ENCODE assay signal across 10 cellular contexts in genomic region chr5:176550937-176551336, GRCh38. TPM values are rescaled to one million over a fixed set of nuclear protein-coding genes. Genes with fewer than 3 reads are reported as not detected.
DNase-seq lines count a peak whose midpoint lies in the region; ATAC-seq, FAIRE-seq and TF ChIP-seq lines count a peak whose summit lies in the region.
"Not testable (repeated sequence)": the region's sequence is repeated elsewhere in the genome, so short reads cannot be mapped to it uniquely, and the experiment has no call there.
"Had no signal": no experiment of that assay in that cellular context is flagged by ENCODE, and none has a peak within 500 bp of the region (broad histone marks: within the 10 kb centered on the region; RNA-seq: fewer than 3 reads in every experiment).

No MANE protein-coding gene starts in this region.

- not testable (repeated sequence) for H3K23me2 ChIP-seq in H1 (ENCODE audit: low read depth, low read length)

- not testable (repeated sequence) for H4K20me1 ChIP-seq in BLaER1; DOHH2 (ENCODE audit: control insufficient read depth, insufficient read depth, low read depth, low read length); H1 (replicated peaks in 1 of 2; ENCODE audit: control insufficient read depth in 1 of 2, insufficient read depth in 2 of 2, low read length in 2 of 2)

- TF ChIP-seq POLR2A in Peyer's patch (IDR thresholded peaks at IDR 0.05); H1 (IDR thresholded peaks at IDR 0.05; ENCODE audit: control extremely low read depth in 1 of 2, low read depth in 2 of 2, low read length in 2 of 2): not testable (repeated sequence)

- POLR2A ChIA-PET in activated CD8-positive, alpha-beta T cell treated with anti-CD3 and anti-CD28 coated beads for 36 hours (lab: Charles Lee) = interaction anchor here (0.6 to 1.4 kb wide), 2 partner anchors 11 to 156 kb away, joined by 3 to 4 read pairs; no protein-coding TSS in a partner anchor
- POLR2A ChIA-PET in H1 (lab: Charles Lee; ENCODE audit: partially characterized antibody) = interaction anchor here (1.2 to 6.9 kb wide), 2 partner anchors 14 to 23 kb away, joined by 4 to 63 read pairs; partner anchors contain the start of gene RNF44
- POLR2A ChIA-PET in naive thymus-derived CD8-positive, alpha-beta T cell (lab: Charles Lee) = interaction anchor here (2.0 to 13.3 kb wide), 2 partner anchors 13 to 21 kb away, joined by 8 to 346 read pairs; partner anchors contain the start of gene RNF44

- H2BK15ac ChIP-seq in H1 (ENCODE audit: low read length) = not testable (repeated sequence)

- not testable (repeated sequence) for H4K5ac ChIP-seq in H1 (ENCODE audit: insufficient read length, low read depth, low read length)

- not testable (repeated sequence) for DNase-seq in Peyer's patch; activated CD8-positive, alpha-beta T cell treated with anti-CD3 and anti-CD28 coated beads for 36 hours; H1 (ENCODE audit: low read depth in 1 of 2, low spot score in 2 of 2)
- DNase-seq in naive thymus-derived CD8-positive, alpha-beta T cell = peak in 1 of 10 donors; percentile 46

- CTCF ChIA-PET in activated CD8-positive, alpha-beta T cell treated with anti-CD3 and anti-CD28 coated beads for 36 hours (lab: Charles Lee) = interaction anchor here (1.0 kb wide), 1 partner anchor 8 kb away, joined by 4 read pairs; no protein-coding TSS in a partner anchor
- CTCF ChIA-PET in H1 (lab: Charles Lee; ENCODE audit: partially characterized antibody) = interaction anchor here (2.7 to 2.9 kb wide), 2 partner anchors 23 to 28 kb away, joined by 13 to 16 read pairs; no protein-coding TSS in a partner anchor

- H3K23ac ChIP-seq in H1 (ENCODE audit: insufficient read length) = not testable (repeated sequence)

- H3K36me3 Mint-ChIP-seq in activated CD8-positive, alpha-beta T cell treated with anti-CD3 and anti-CD28 coated beads for 36 hours (ENCODE audit: low read depth); activated naive CD8-positive, alpha-beta T cell; naive thymus-derived CD8-positive, alpha-beta T cell; stimulated activated naive CD8-positive, alpha-beta T cell treated with anti-CD3 and anti-CD28 coated beads, Interleukin-15, Interleukin-2, amounts not matched to agents 100 ng/mL and 50 ng/mL, for 24 hours (ENCODE audit: low read depth): not testable (repeated sequence)

- not testable (repeated sequence) for H3K36me3 ChIP-seq in BLaER1; DOHH2 (ENCODE audit: control insufficient read depth, low read length); Peyer's patch; H1 (ENCODE audit: control insufficient read depth in 2 of 4, insufficient read depth in 4 of 4, low read length in 3 of 4)

- H3K27ac Mint-ChIP-seq in activated CD8-positive, alpha-beta T cell treated with anti-CD3 and anti-CD28 coated beads for 36 hours = peak overlapping the region; percentile 38
- H3K27ac Mint-ChIP-seq in activated naive CD8-positive, alpha-beta T cell = peak overlapping the region; percentile 72
- H3K27ac Mint-ChIP-seq in naive thymus-derived CD8-positive, alpha-beta T cell = peak overlapping the region; percentile 75 to 88 (median 84)
- H3K27ac Mint-ChIP-seq in stimulated activated naive CD8-positive, alpha-beta T cell treated with anti-CD3 and anti-CD28 coated beads, Interleukin-15, Interleukin-2, amounts not matched to agents 100 ng/mL and 50 ng/mL, for 24 hours = not testable (repeated sequence)

- H4K91ac ChIP-seq in H1 (replicated peaks; ENCODE audit: insufficient read length, low read length) = not testable (repeated sequence)

- H3F3A ChIP-seq in DOHH2 (ENCODE audit: control insufficient read depth, insufficient read depth) = not testable (repeated sequence)

- peak overlapping the region; percentile 54 for H3K4me3 Mint-ChIP-seq in activated CD8-positive, alpha-beta T cell treated with anti-CD3 and anti-CD28 coated beads for 36 hours
- peak overlapping the region; percentile 54 for H3K4me3 Mint-ChIP-seq in activated naive CD8-positive, alpha-beta T cell
- H3K4me3 Mint-ChIP-seq in naive thymus-derived CD8-positive, alpha-beta T cell = peak overlapping the region in 9 of 10 donors; percentile 30 to 70 (median 58)
- peak overlapping the region; percentile 20 for H3K4me3 Mint-ChIP-seq in stimulated activated naive CD8-positive, alpha-beta T cell treated with anti-CD3 and anti-CD28 coated beads, Interleukin-15, Interleukin-2, amounts not matched to agents 100 ng/mL and 50 ng/mL, for 24 hours

- H4K8ac ChIP-seq in H1 (ENCODE audit: extremely low read depth, insufficient read depth, low read length) = peak overlapping the region; percentile 41; the same call in 1 of the 2 replicates

- H2BK12ac ChIP-seq in H1 (ENCODE audit: low read depth, low read length) = not testable (repeated sequence)

- H3K79me1 ChIP-seq in H1 (ENCODE audit: low read depth, low read length) = not testable (repeated sequence)

- not testable (repeated sequence) for H3K27ac ChIP-seq in BLaER1; DOHH2 (ENCODE audit: low read depth, low read length); H1 (ENCODE audit: low read depth, low read length)
- H3K27ac ChIP-seq in Peyer's patch = peak overlapping the region in 3 of 4 donors; percentile 68 to 95 (median 91)

- not testable (repeated sequence) for H3K27me3 Mint-ChIP-seq in activated CD8-positive, alpha-beta T cell treated with anti-CD3 and anti-CD28 coated beads for 36 hours; activated naive CD8-positive, alpha-beta T cell; naive thymus-derived CD8-positive, alpha-beta T cell; stimulated activated naive CD8-positive, alpha-beta T cell treated with anti-CD3 and anti-CD28 coated beads, Interleukin-15, Interleukin-2, amounts not matched to agents 100 ng/mL and 50 ng/mL, for 24 hours

- H3K79me2 ChIP-seq in DOHH2 (ENCODE audit: control insufficient read depth, low read length); H1 (ENCODE audit: control insufficient read depth in 1 of 2, insufficient read depth in 2 of 2, low read length in 2 of 2): not testable (repeated sequence)

- not testable (repeated sequence) for H3K14ac ChIP-seq in H1 (ENCODE audit: insufficient read length)

- TF ChIP-seq RAD21 in H1 (IDR thresholded peaks at IDR 0.05 in 1 of 2, conservative IDR thresholded peaks at IDR 0.05 in 1 of 2; ENCODE audit: low read depth in 2 of 2, low read length in 2 of 2) = not testable (repeated sequence)

- not testable (repeated sequence) for H3K4me3 ChIP-seq in BLaER1; DOHH2 (ENCODE audit: low read length); H1 (ENCODE audit: extremely low read depth in 1 of 4, insufficient read depth in 2 of 4, low read depth in 3 of 4, low read length in 4 of 4)
- H3K4me3 ChIP-seq in Peyer's patch = peak overlapping the region in 3 of 4 donors; percentile 18 to 62 (median 59)

- H2BK5ac ChIP-seq in H1 (ENCODE audit: low read depth, low read length) = not testable (repeated sequence)

- TF ChIP-seq CTCF in DOHH2 (IDR thresholded peaks at IDR 0.05; ENCODE audit: low read depth, low read length, poor library complexity, severe bottlenecking); Peyer's patch (IDR thresholded peaks at IDR 0.05); activated CD8-positive, alpha-beta T cell treated with anti-CD3 and anti-CD28 coated beads for 36 hours (IDR thresholded peaks at IDR 0.05); H1 (IDR thresholded peaks at IDR 0.05; ENCODE audit: control extremely low read depth in 1 of 3, insufficient read depth in 1 of 3, low read depth in 1 of 3, low read length in 3 of 3): not testable (repeated sequence)

- peaks cover 54% of the 10 kb centered on the region for H3K4me1 Mint-ChIP-seq in activated CD8-positive, alpha-beta T cell treated with anti-CD3 and anti-CD28 coated beads for 36 hours (ENCODE audit: low read depth)
- H3K4me1 Mint-ChIP-seq in activated naive CD8-positive, alpha-beta T cell (ENCODE audit: low read depth) = peaks cover 62% of the 10 kb centered on the region
- peaks cover 33 to 81% (median 63%) of the 10 kb centered on the region in 4 donors for H3K4me1 Mint-ChIP-seq in naive thymus-derived CD8-positive, alpha-beta T cell
- peaks cover 44% of the 10 kb centered on the region for H3K4me1 Mint-ChIP-seq in stimulated activated naive CD8-positive, alpha-beta T cell treated with anti-CD3 and anti-CD28 coated beads, Interleukin-15, Interleukin-2, amounts not matched to agents 100 ng/mL and 50 ng/mL, for 24 hours (ENCODE audit: low read depth)

- TF ChIP-seq EP300 in H1 (IDR thresholded peaks at IDR 0.05; ENCODE audit: borderline replicate concordance in 1 of 2, low read depth in 2 of 2, low read length in 2 of 2) = not testable (repeated sequence)

- not testable (repeated sequence) for H2AFZ ChIP-seq in H1 (ENCODE audit: low read length)

- not testable (repeated sequence) for ATAC-seq in activated CD8-positive, alpha-beta T cell treated with anti-CD3 and anti-CD28 coated beads for 36 hours; naive thymus-derived CD8-positive, alpha-beta T cell

- not testable (repeated sequence) for H2AK5ac ChIP-seq in H1 (ENCODE audit: low read depth, low read length)

- not testable (repeated sequence) for H3K18ac ChIP-seq in H1 (ENCODE audit: extremely low read depth, low read length)

- H3K4me2 ChIP-seq in BLaER1 (peak overlapping the region; percentile 74), DOHH2 (ENCODE audit: low read length) (peak overlapping the region; percentile 49)
- H3K4me2 ChIP-seq in H1 (ENCODE audit: insufficient read depth in 1 of 2, low read depth in 2 of 2, low read length in 2 of 2) = not testable (repeated sequence)

- intact Hi-C loops in activated CD8-positive, alpha-beta T cell treated with anti-CD3 and anti-CD28 coated beads for 36 hours (cut with micrococcal nuclease) = not testable (repeated sequence)

- H2BK20ac ChIP-seq in H1 (ENCODE audit: low read length) = not testable (repeated sequence)

- not testable (repeated sequence) for H3K9me3 ChIP-seq in BLaER1; DOHH2 (ENCODE audit: control insufficient read depth, insufficient read depth, low read length); Peyer's patch; H1 (ENCODE audit: insufficient read depth in 2 of 2, low read depth in 1 of 2, low read length in 1 of 2)

- not testable (repeated sequence) for H3K9me2 ChIP-seq in DOHH2 (replicated peaks; ENCODE audit: control insufficient read depth, low read length)

- H3K9me3 Mint-ChIP-seq in activated CD8-positive, alpha-beta T cell treated with anti-CD3 and anti-CD28 coated beads for 36 hours; activated naive CD8-positive, alpha-beta T cell (ENCODE audit: low read depth); naive thymus-derived CD8-positive, alpha-beta T cell; stimulated activated naive CD8-positive, alpha-beta T cell treated with anti-CD3 and anti-CD28 coated beads, Interleukin-15, Interleukin-2, amounts not matched to agents 100 ng/mL and 50 ng/mL, for 24 hours: not testable (repeated sequence)

- WGBS in H1 (ENCODE audit: extremely low coverage in 1 of 2, insufficient coverage in 1 of 2, insufficient read length in 1 of 2, insufficient replicate concordance in 2 of 2, low coverage in 1 of 2, low lambda C conversion rate in 2 of 2, missing lambda C conversion rate in 1 of 2), 2 experiments = 88% methylated on average over 11 of the region's 11 CpGs; no CpG with 5 or more reads in 1 of the 2 experiments

- not testable (repeated sequence) for H3K9ac ChIP-seq in BLaER1; H1 (replicated peaks in 1 of 4; ENCODE audit: extremely low read depth in 1 of 4, low read depth in 3 of 4, low read length in 3 of 4)

- H3K4me1 ChIP-seq in BLaER1 (peaks cover 59% of the 10 kb centered on the region), DOHH2 (ENCODE audit: control insufficient read depth, low read length) (peaks cover 25% of the 10 kb centered on the region), Peyer's patch (peaks cover 0 to 28% (median 3%) of the 10 kb centered on the region in 4 donors), H1 (replicated peaks in 1 of 4; ENCODE audit: control insufficient read depth in 3 of 4, insufficient read depth in 4 of 4, low read length in 3 of 4) (peaks cover 0 to 11% (median 4%) of the 10 kb centered on the region in 4 experiments; a peak in 3 of 7 replicates)

- not testable (repeated sequence) for H3K56ac ChIP-seq in H1 (replicated peaks; ENCODE audit: insufficient read length, low read depth, low read length)

- not testable (repeated sequence) for H2BK120ac ChIP-seq in H1 (replicated peaks; ENCODE audit: low read depth, low read length)

- H3K27me3 ChIP-seq in BLaER1; DOHH2 (ENCODE audit: control insufficient read depth, low read length); Peyer's patch; H1 (replicated peaks in 1 of 4; ENCODE audit: control insufficient read depth in 3 of 4, extremely low read depth in 1 of 4, insufficient read depth in 3 of 4, low read length in 3 of 4): not testable (repeated sequence)

- not testable (repeated sequence) for H3K4ac ChIP-seq in H1 (replicated peaks; ENCODE audit: insufficient read length, low read depth, low read length)

- not testable (repeated sequence) for FAIRE-seq in H1 (lab: Jason Lieb, UNC)

RNA-seq across cellular contexts. Expression of gene CDHR2, which starts 1.8 kb away (rescaled TPM):
- total RNA-seq in Peyer's patch = 100 to 1,000 TPM in 3 of 4 donors, 10 to 100 TPM in 1; 39.6 to 823 (median 613) TPM
- under 1 TPM; 0.23 to 0.47 TPM for total RNA-seq in activated CD8-positive, alpha-beta T cell treated with anti-CD3 and anti-CD28 coated beads for 36 hours
- total RNA-seq in H1 (2021; fragmentation: NEBNext Ultra II Directional; extraction: Animal tissue kit (Norgen Biotek cat#: 25700)) = 0.43 and 0.69 TPM in 2 replicates
- polyA plus RNA-seq in H1 (2011; rRNA removed) = 0.02 and 0.06 TPM in 2 replicates
- 0.04 TPM for polyA plus RNA-seq in H1 (2011; cell fraction: cytosol; rRNA removed)
- 0.26 TPM for polyA plus RNA-seq in H1 (2011; cell fraction: nucleus; rRNA removed)
- 0.08 to 0.52 TPM (median 0.25 TPM) in 3 of 4 replicates, not detected in the other for polyA plus RNA-seq in H1 (2012, experiment 1 of 2)
- not detected for polyA plus RNA-seq in H1 (2012, experiment 2 of 2)
- polyA plus RNA-seq in H1 (2013, experiment 1 of 2) = 0.04 TPM
- 0.02 TPM for polyA plus RNA-seq in H1 (2013, experiment 2 of 2)
- polyA minus RNA-seq in H1 (2011; rRNA and poly(A)+ RNA removed) = 0.06 and 0.17 TPM in 2 replicates
- polyA minus RNA-seq in H1 (2011; cell fraction: cytosol; rRNA and poly(A)+ RNA removed) = not detected
- polyA minus RNA-seq in H1 (2011; cell fraction: nucleus; rRNA and poly(A)+ RNA removed) = 0.50 TPM
- 1 to 10 TPM; 3.6 to 4.8 TPM for total RNA-seq in naive thymus-derived CD8-positive, alpha-beta T cell
- under 1 TPM in 1 of 3 donors, not detected in 2; 0.26 TPM for polyA plus RNA-seq in naive thymus-derived CD8-positive, alpha-beta T cell
- total RNA-seq: SJSA1 had no signal
- polyA plus RNA-seq: BJ had no signal

RNA-seq across cellular contexts. Expression of gene RNF44, which starts 13.7 kb away (rescaled TPM):
- total RNA-seq in Peyer's patch = 100 to 1,000 TPM in 1 of 4 donors, 10 to 100 TPM in 3; 46.4 to 114 (median 65.3) TPM
- 10 to 100 TPM; 55.3 to 62.7 TPM for total RNA-seq in activated CD8-positive, alpha-beta T cell treated with anti-CD3 and anti-CD28 coated beads for 36 hours
- total RNA-seq in H1 (2021; fragmentation: NEBNext Ultra II Directional; extraction: Animal tissue kit (Norgen Biotek cat#: 25700)) = 164 and 178 TPM in 2 replicates
- polyA plus RNA-seq in H1 (2011; rRNA removed) = 54.7 and 109 TPM in 2 replicates
- 42.9 TPM for polyA plus RNA-seq in H1 (2011; cell fraction: cytosol; rRNA removed)
- polyA plus RNA-seq in H1 (2011; cell fraction: nucleus; rRNA removed) = 283 TPM
- 101 to 137 TPM (median 120 TPM) in 4 replicates for polyA plus RNA-seq in H1 (2012, experiment 1 of 2)
- polyA plus RNA-seq in H1 (2012, experiment 2 of 2) = 87.2 TPM
- polyA plus RNA-seq in H1 (2013, experiment 1 of 2) = 97.6 TPM
- 91.7 TPM for polyA plus RNA-seq in H1 (2013, experiment 2 of 2)
- polyA minus RNA-seq in H1 (2011; rRNA and poly(A)+ RNA removed) = 15.9 and 24.4 TPM in 2 replicates
- 100 TPM for polyA minus RNA-seq in H1 (2011; cell fraction: cytosol; rRNA and poly(A)+ RNA removed)
- 120 TPM for polyA minus RNA-seq in H1 (2011; cell fraction: nucleus; rRNA and poly(A)+ RNA removed)
- 100 to 1,000 TPM; 271 to 281 TPM for total RNA-seq in naive thymus-derived CD8-positive, alpha-beta T cell
- 1 to 10 TPM; 1.2 to 4.1 (median 3.2) TPM for polyA plus RNA-seq in naive thymus-derived CD8-positive, alpha-beta T cell

RNA-seq across cellular contexts. Expression of gene GPRIN1, which starts 59.0 kb away (rescaled TPM):
- 1 to 10 TPM in 2 of 4 donors, under 1 TPM in 2; 0.83 to 1.9 (median 1.2) TPM for total RNA-seq in Peyer's patch
- 1 to 10 TPM; 1.6 to 2.0 TPM for total RNA-seq in activated CD8-positive, alpha-beta T cell treated with anti-CD3 and anti-CD28 coated beads for 36 hours
- total RNA-seq in H1 (2021; fragmentation: NEBNext Ultra II Directional; extraction: Animal tissue kit (Norgen Biotek cat#: 25700)) = 12.0 and 12.8 TPM in 2 replicates
- polyA plus RNA-seq in H1 (2011; rRNA removed) = 3.3 TPM in 2 replicates
- polyA plus RNA-seq in H1 (2011; cell fraction: cytosol; rRNA removed) = 3.3 TPM
- polyA plus RNA-seq in H1 (2011; cell fraction: nucleus; rRNA removed) = 4.2 TPM
- 7.7 to 10.1 TPM (median 8.3 TPM) in 4 replicates for polyA plus RNA-seq in H1 (2012, experiment 1 of 2)
- 9.6 TPM for polyA plus RNA-seq in H1 (2012, experiment 2 of 2)
- 8.3 TPM for polyA plus RNA-seq in H1 (2013, experiment 1 of 2)
- polyA plus RNA-seq in H1 (2013, experiment 2 of 2) = 8.3 TPM
- 3.9 and 5.1 TPM in 2 replicates for polyA minus RNA-seq in H1 (2011; rRNA and poly(A)+ RNA removed)
- polyA minus RNA-seq in H1 (2011; cell fraction: cytosol; rRNA and poly(A)+ RNA removed) = 6.2 TPM
- 5.3 TPM for polyA minus RNA-seq in H1 (2011; cell fraction: nucleus; rRNA and poly(A)+ RNA removed)
- total RNA-seq in naive thymus-derived CD8-positive, alpha-beta T cell = under 1 TPM in 1 of 2 experiments, not detected in 1; 0.11 TPM
- under 1 TPM in 2 of 3 donors, not detected in 1; 0.06 to 0.27 TPM for polyA plus RNA-seq in naive thymus-derived CD8-positive, alpha-beta T cell

Comparison
In these comparisons a context has a peak if more than half of its experiments do, and no peak if none do; other contexts are left out.
1. RNA of gene CDHR2, which starts 1.8 kb away (total RNA-seq): 39.6 to 823 TPM in Peyer's patch; 3.6 to 4.8 TPM in naive thymus-derived CD8-positive, alpha-beta T cell, 0.23 to 0.47 TPM in activated CD8-positive, alpha-beta T cell treated with anti-CD3 and anti-CD28 coated beads for 36 hours and 0.43 to 0.69 TPM in H1; every median in the first group is over 4 times any median in the second.
2. Peak in every context shown above with its lines, with median percentiles within 50 percentile points of each other: H3K4me3 Mint-ChIP-seq.